15 cellular contexts compared by ENCODE assay signal in genomic region chr6:53033764-53034163, GRCh38. TPM values are rescaled to one million over a fixed set of nuclear protein-coding genes. Genes with fewer than 3 reads are reported as not detected.
DNase-seq lines count a peak whose midpoint lies in the region; TF ChIP-seq lines count a peak whose summit lies in the region.
"Had no signal": no experiment of that assay in that cellular context is flagged by ENCODE, and none has a peak within 500 bp of the region (broad histone marks: within the 10 kb centered on the region; RNA-seq: fewer than 3 reads in every experiment).

No MANE protein-coding gene starts in this region.

- peak overlapping the region; percentile 10 for H3K27ac ChIP-seq in left ventricle myocardium inferior (replicated peaks)
- H3K27ac ChIP-seq in rectal smooth muscle tissue (ENCODE audit: low read depth, low read length) = peak overlapping the region; percentile 66
- H3K27ac ChIP-seq: foreskin keratinocyte, RWPE1 had no signal

- peaks cover 26% of the 10 kb centered on the region for H3K36me3 Mint-ChIP-seq in activated CD4-positive, alpha-beta memory T cell treated with anti-CD3 and anti-CD28 coated beads, Interleukin-2, amount 10 ng/mL, durations not matched to agents 7 days and 5 days (ENCODE audit: low read depth)

- POLR2A ChIA-PET in activated CD4-positive, alpha-beta memory T cell treated with anti-CD3 and anti-CD28 coated beads, Interleukin-2, amount 10 ng/mL, durations not matched to agents 7 days and 5 days (lab: Charles Lee) = no interaction called here

- H3K27ac Mint-ChIP-seq in activated CD4-positive, alpha-beta memory T cell treated with anti-CD3 and anti-CD28 coated beads, Interleukin-2, amount 10 ng/mL, durations not matched to agents 7 days and 5 days = no peak overlapping the region
- H3K27ac Mint-ChIP-seq: activated naive CD8-positive, alpha-beta T cell treated with anti-CD3 and anti-CD28 coated beads, Interleukin-2, amount 50 U/mL, for 24 hours; type B pancreatic cell had no signal

- H3K9ac ChIP-seq in rectal smooth muscle tissue (ENCODE audit: low read length) = no peak overlapping the region

- no peak overlapping the region for H3K4me3 Mint-ChIP-seq in activated CD4-positive, alpha-beta memory T cell treated with anti-CD3 and anti-CD28 coated beads, Interleukin-2, amount 10 ng/mL, durations not matched to agents 7 days and 5 days
- H3K4me3 Mint-ChIP-seq: activated naive CD8-positive, alpha-beta T cell treated with anti-CD3 and anti-CD28 coated beads, Interleukin-2, amount 50 U/mL, for 24 hours; type B pancreatic cell had no signal

- intact Hi-C loops in left ventricle myocardium inferior (cut with micrococcal nuclease) = no loop called here

- TF ChIP-seq CTCF in cardiac fibroblast (IDR thresholded peaks at IDR 0.05; ENCODE audit: low read depth, low read length) (no peak), left ventricle myocardium inferior (IDR thresholded peaks at IDR 0.05; ENCODE audit: borderline replicate concordance) (no peak)

- H3K27me3 ChIP-seq in left ventricle myocardium inferior (ENCODE audit: low read depth) (no peaks in the 10 kb centered on the region), rectal smooth muscle tissue (ENCODE audit: control insufficient read depth, insufficient read depth, low read length) (no peaks in the 10 kb centered on the region)
- H3K27me3 ChIP-seq: foreskin keratinocyte had no signal

- no peaks in the 10 kb centered on the region for H3K9me3 Mint-ChIP-seq in activated CD4-positive, alpha-beta memory T cell treated with anti-CD3 and anti-CD28 coated beads, Interleukin-2, amount 10 ng/mL, durations not matched to agents 7 days and 5 days
- H3K9me3 Mint-ChIP-seq: activated naive CD8-positive, alpha-beta T cell treated with anti-CD3 and anti-CD28 coated beads, Interleukin-2, amount 50 U/mL, for 24 hours; type B pancreatic cell had no signal

- CTCF ChIA-PET in activated CD4-positive, alpha-beta memory T cell treated with anti-CD3 and anti-CD28 coated beads, Interleukin-2, amount 10 ng/mL, durations not matched to agents 7 days and 5 days (lab: Charles Lee) = no interaction called here

- DNase-seq in AG20443 (ENCODE audit: low spot score) (peak; percentile 67), cardiac fibroblast (ENCODE audit: low read depth in 2 of 2) (peak; percentile 85 to 90), left ventricle myocardium inferior (no peak), NCI-H1930 (lab: John Stamatoyannopoulos, UW) (no peak), putamen (ENCODE audit: low spot score) (no peak)
- no peak for DNase-seq in activated CD4-positive, alpha-beta memory T cell treated with anti-CD3 and anti-CD28 coated beads, Interleukin-2, amount 10 ng/mL, durations not matched to agents 7 days and 5 days
- no peak for DNase-seq in central memory CD4-positive, alpha-beta T cell
- DNase-seq: activated CD8-positive, alpha-beta memory T cell treated with anti-CD3 and anti-CD28 coated beads, Interleukin-2, amount 50 U/mL, for 4 hours; activated naive CD8-positive, alpha-beta T cell treated with anti-CD3 and anti-CD28 coated beads, Interleukin-2, amount 50 U/mL, for 24 hours; foreskin keratinocyte; NCI-H226; retina had no signal

- H3K27me3 Mint-ChIP-seq in activated CD4-positive, alpha-beta memory T cell treated with anti-CD3 and anti-CD28 coated beads, Interleukin-2, amount 10 ng/mL, durations not matched to agents 7 days and 5 days = no peaks in the 10 kb centered on the region
- H3K27me3 Mint-ChIP-seq: activated naive CD8-positive, alpha-beta T cell treated with anti-CD3 and anti-CD28 coated beads, Interleukin-2, amount 50 U/mL, for 24 hours; type B pancreatic cell had no signal

- H3K36me3 ChIP-seq in left ventricle myocardium inferior (peaks cover 61% of the 10 kb centered on the region), rectal smooth muscle tissue (ENCODE audit: control insufficient read depth, insufficient read depth, low read length) (peaks cover 17% of the 10 kb centered on the region)

- H3K4me1 Mint-ChIP-seq in activated CD4-positive, alpha-beta memory T cell treated with anti-CD3 and anti-CD28 coated beads, Interleukin-2, amount 10 ng/mL, durations not matched to agents 7 days and 5 days = peaks cover 4% of the 10 kb centered on the region

- H3K4me3 ChIP-seq in cardiac fibroblast (replicated peaks in 1 of 2; ENCODE audit: low read depth in 2 of 2, low read length in 2 of 2) (no peak overlapping the region), left ventricle myocardium inferior (no peak overlapping the region), rectal smooth muscle tissue (ENCODE audit: low read length) (no peak overlapping the region)

- no peaks in the 10 kb centered on the region for H3K9me3 ChIP-seq in left ventricle myocardium inferior (replicated peaks)

- H3K4me1 ChIP-seq in left ventricle myocardium inferior (peaks cover 52% of the 10 kb centered on the region), rectal smooth muscle tissue (ENCODE audit: control insufficient read depth, insufficient read depth, low read length) (peaks cover 13% of the 10 kb centered on the region)
- H3K4me1 ChIP-seq: foreskin keratinocyte had no signal

RNA-seq across cellular contexts. Expression of gene CILK1, which starts 27.9 kb away (rescaled TPM):
- total RNA-seq in left ventricle myocardium inferior = 8.4 TPM
- total RNA-seq in activated CD4-positive, alpha-beta memory T cell treated with anti-CD3 and anti-CD28 coated beads, Interleukin-2, amount 10 ng/mL, durations not matched to agents 7 days and 5 days = 10 to 100 TPM in 1 of 2 experiments, 1 to 10 TPM in 1; 9.9 to 10.5 TPM

RNA-seq across cellular contexts. Expression of gene FBXO9, which starts 31.4 kb away (rescaled TPM):
- total RNA-seq in left ventricle myocardium inferior = 56.4 TPM
- total RNA-seq in activated CD4-positive, alpha-beta memory T cell treated with anti-CD3 and anti-CD28 coated beads, Interleukin-2, amount 10 ng/mL, durations not matched to agents 7 days and 5 days = 10 to 100 TPM; 72.2 to 74.1 TPM

RNA-seq across cellular contexts. Expression of gene GSTA4, which starts 38.7 kb away (rescaled TPM):
- total RNA-seq in left ventricle myocardium inferior = 9.4 TPM
- 10 to 100 TPM; 13.0 TPM for total RNA-seq in activated CD4-positive, alpha-beta memory T cell treated with anti-CD3 and anti-CD28 coated beads, Interleukin-2, amount 10 ng/mL, durations not matched to agents 7 days and 5 days

Comparison
In these comparisons a context has a peak if more than half of its experiments do, and no peak if none do; other contexts are left out.
1. DNase-seq: peak in AG20443 (single experiment) and cardiac fibroblast (2 of 2); none in left ventricle myocardium inferior (single experiment), NCI-H1930 (0 of 2), putamen (single experiment), activated CD4-positive, alpha-beta memory T cell treated with anti-CD3 and anti-CD28 coated beads, Interleukin-2, amount 10 ng/mL, durations not matched to agents 7 days and 5 days (single experiment) and central memory CD4-positive, alpha-beta T cell (single experiment).